ENCODE assay signal across 18 cellular contexts in genomic region chr12:13008741-13009380, GRCh38. TPM values are rescaled to one million over a fixed set of nuclear protein-coding genes. Genes with fewer than 3 reads are reported as not detected.
DNase-seq lines count a peak whose midpoint lies in the region; ATAC-seq and TF ChIP-seq lines count a peak whose summit lies in the region.
"Had no signal": no experiment of that assay in that cellular context is flagged by ENCODE, and none has a peak within 500 bp of the region (broad histone marks: within the 10 kb centered on the region; RNA-seq: fewer than 3 reads in every experiment).

No MANE protein-coding gene starts in this region.

- H4K20me1 ChIP-seq in fibroblast of lung (ENCODE audit: control insufficient read depth, extremely low read depth, insufficient read depth, low read length), result no peaks in the 10 kb centered on the region
- no peaks in the 10 kb centered on the region for H4K20me1 ChIP-seq in smooth muscle cell (ENCODE audit: low read depth)

- H3K79me2 ChIP-seq in fibroblast of lung (ENCODE audit: control insufficient read depth, insufficient read depth, low read length), result no peaks in the 10 kb centered on the region
- H3K79me2 ChIP-seq in smooth muscle cell (ENCODE audit: low read depth), result no peaks in the 10 kb centered on the region

- H2AFZ ChIP-seq in fibroblast of lung (ENCODE audit: low read length) (no peak overlapping the region), smooth muscle cell (ENCODE audit: low read depth) (no peak overlapping the region)
- H2AFZ ChIP-seq: GM23338 had no signal

- WGBS in smooth muscle cell (ENCODE audit: low lambda C conversion rate), result 71% methylated on average over 5 of the region's 5 CpGs

- no peaks in the 10 kb centered on the region for H3F3A ChIP-seq in smooth muscle cell (ENCODE audit: low read depth)

- ATAC-seq in omental fat pad (ENCODE audit: low FRiP score) (no peak), mucosa of descending colon (no peak), HG02610 (IDR thresholded peaks at IDR 0.05; ENCODE audit: unreplicated experiment) (no peak)
- ATAC-seq: A549, GM23338 had no signal

- peaks cover 25% of the 10 kb centered on the region for H3K4me1 ChIP-seq in SJSA1 (replicated peaks)
- no peaks in the 10 kb centered on the region for H3K4me1 ChIP-seq in fibroblast of lung (ENCODE audit: control insufficient read depth, extremely low read depth, insufficient read depth, low read length)
- peaks cover 5% of the 10 kb centered on the region for H3K4me1 ChIP-seq in smooth muscle cell (ENCODE audit: low read depth)
- no peaks in the 10 kb centered on the region for H3K4me1 ChIP-seq in mucosa of descending colon (ENCODE audit: low read depth)
- H3K4me1 ChIP-seq: A549, Caco-2 had no signal

- H3K27ac ChIP-seq in SJSA1, result peak overlapping the region; percentile 50
- peak overlapping the region; percentile 19 for H3K27ac ChIP-seq in fibroblast of lung (ENCODE audit: insufficient read depth, low read length)
- H3K27ac ChIP-seq in smooth muscle cell (ENCODE audit: low read depth), result peak overlapping the region; percentile 82
- H3K27ac ChIP-seq: A549 had no signal

- H3K36me3 ChIP-seq in SJSA1, result no peaks in the 10 kb centered on the region
- no peaks in the 10 kb centered on the region for H3K36me3 ChIP-seq in fibroblast of lung (ENCODE audit: control insufficient read depth, insufficient read depth, low read length)
- no peaks in the 10 kb centered on the region for H3K36me3 ChIP-seq in smooth muscle cell (ENCODE audit: low read depth)
- no peaks in the 10 kb centered on the region for H3K36me3 ChIP-seq in mucosa of descending colon (ENCODE audit: low read depth)

- 0 out of 2 replicates have a peak, but pooled peaks cover 2% of the 10 kb centered on the region for H3K27me3 ChIP-seq in SJSA1 (replicated peaks)
- H3K27me3 ChIP-seq in fibroblast of lung (ENCODE audit: control insufficient read depth, insufficient read depth, low read length), result no peaks in the 10 kb centered on the region
- no peaks in the 10 kb centered on the region for H3K27me3 ChIP-seq in smooth muscle cell (ENCODE audit: low read depth)

- H3K9me3 ChIP-seq in SJSA1 (replicated peaks), result no peaks in the 10 kb centered on the region
- no peaks in the 10 kb centered on the region for H3K9me3 ChIP-seq in fibroblast of lung (ENCODE audit: control insufficient read depth, insufficient read depth, low read depth, low read length)
- H3K9me3 ChIP-seq in smooth muscle cell (replicated peaks; ENCODE audit: low read depth), result no peaks in the 10 kb centered on the region
- no peaks in the 10 kb centered on the region for H3K9me3 ChIP-seq in mucosa of descending colon
- H3K9me3 ChIP-seq: A549, Caco-2 had no signal

- intact Hi-C loops in mucosa of descending colon (cut with DNase I, micrococcal nuclease), result no loop called here

- TF ChIP-seq CTCF in fibroblast of lung (conservative IDR thresholded peaks at IDR 0.05 in 1 of 2, IDR thresholded peaks at IDR 0.05 in 1 of 2; ENCODE audit: low read depth in 1 of 2, low read length in 2 of 2) (no peak), smooth muscle cell (IDR thresholded peaks at IDR 0.05; ENCODE audit: borderline replicate concordance, insufficient read depth, poor library complexity, severe bottlenecking) (no peak), omental fat pad (IDR thresholded peaks at IDR 0.05) (no peak), mucosa of descending colon (IDR thresholded peaks at IDR 0.05) (no peak)

- no peak overlapping the region for H3K9ac ChIP-seq in fibroblast of lung (ENCODE audit: insufficient read depth, low read length)
- H3K9ac ChIP-seq in smooth muscle cell (ENCODE audit: low read depth), result no peak overlapping the region

- H3K4me2 ChIP-seq in fibroblast of lung (ENCODE audit: extremely low read depth, insufficient read depth, low read length) (no peak overlapping the region), smooth muscle cell (peak overlapping the region; percentile 52)
- H3K4me2 ChIP-seq: A549, GM23338 had no signal

- DNase-seq in EH (ENCODE audit: low read depth) (peak; percentile 47), SJSA1 (ENCODE audit: low read depth in 1 of 2, low spot score in 2 of 2) (peak in 1 of 2 experiments; percentile 33), fibroblast of lung (ENCODE audit: low read depth in 2 of 2) (peak; percentile 20), smooth muscle cell (lab: John Stamatoyannopoulos, UW; ENCODE audit: unreplicated experiment) (no peak), omental fat pad (ENCODE audit: low spot score) (no peak), mucosa of descending colon (no peak)
- DNase-seq: Caco-2; CD4-positive, CD25-positive, alpha-beta regulatory T cell; KBM-7; NCI-H1417 treated with DMSO at 0.1 percent for 48 hours; NCI-H2029; NCI-H2171 treated with DMSO at 0.1 percent for 48 hours; NCI-H446 treated with DMSO at 0.1 percent for 48 hours; RPMI8226; SIG-M5 had no signal

- no peak overlapping the region for H3K4me3 ChIP-seq in SJSA1
- no peak overlapping the region for H3K4me3 ChIP-seq in fibroblast of lung (replicated peaks in 1 of 4; ENCODE audit: control extremely low read depth in 1 of 4, insufficient read depth in 1 of 4, low read depth in 3 of 4, low read length in 4 of 4)
- no peak overlapping the region for H3K4me3 ChIP-seq in smooth muscle cell
- H3K4me3 ChIP-seq in mucosa of descending colon, result no peak overlapping the region
- H3K4me3 ChIP-seq: A549, GM23338 had no signal

RNA-seq across cellular contexts. Expression of gene HEBP1, which starts 8.8 kb away (rescaled TPM):
- 3.2 and 6.6 TPM in 2 replicates for total RNA-seq in SJSA1 (2014; rRNA removed; shearing (Covaris generic))
- total RNA-seq in fibroblast of lung (23.6 and 33.7 TPM in 2 replicates), smooth muscle cell (16.1 and 19.0 TPM in 2 replicates), omental fat pad (10 to 100 TPM; 44.5 to 78.0 (median 49.0) TPM), mucosa of descending colon (10 to 100 TPM; 46.0 to 68.1 (median 62.1) TPM)
- polyA plus RNA-seq in fibroblast of lung (60.0 and 78.2 TPM in 2 replicates), smooth muscle cell (55.8 and 57.9 TPM in 2 replicates)
- 98.9 and 153 TPM in 2 replicates for polyA plus RNA-seq in fibroblast of lung (2012)
- polyA minus RNA-seq in fibroblast of lung (ENCODE audit: low replicate concordance), result 80.3 and 148 TPM in 2 replicates

RNA-seq across cellular contexts. Expression of gene FAM234B, which starts 35.3 kb away (rescaled TPM):
- total RNA-seq in SJSA1 (2014; rRNA removed; shearing (Covaris generic)), result 3.5 and 6.8 TPM in 2 replicates
- total RNA-seq in fibroblast of lung (6.7 and 10.4 TPM in 2 replicates), smooth muscle cell (3.0 and 5.2 TPM in 2 replicates), omental fat pad (10 to 100 TPM in 1 of 4 donors, 1 to 10 TPM in 3; 6.3 to 14.2 (median 7.5) TPM), mucosa of descending colon (1 to 10 TPM; 1.4 to 3.4 (median 1.9) TPM)
- polyA plus RNA-seq in fibroblast of lung (7.1 and 7.3 TPM in 2 replicates), smooth muscle cell (0.78 and 1.6 TPM in 2 replicates)
- 5.3 and 5.4 TPM in 2 replicates for polyA plus RNA-seq in fibroblast of lung (2012)
- 6.7 and 12.2 TPM in 2 replicates for polyA minus RNA-seq in fibroblast of lung (ENCODE audit: low replicate concordance)

RNA-seq across cellular contexts. Expression of gene GPRC5D, which starts 56.9 kb away (rescaled TPM):
- total RNA-seq in SJSA1 (2014; rRNA removed; shearing (Covaris generic)), result not detected in 2 replicates
- total RNA-seq in fibroblast of lung (not detected in 2 replicates), smooth muscle cell (not detected in 2 replicates), omental fat pad (not detected), mucosa of descending colon (not detected)
- polyA plus RNA-seq in fibroblast of lung (0.08 and 0.35 TPM in 2 replicates), smooth muscle cell (0.82 TPM in 1 of 2 replicates, not detected in the other)
- 0.38 TPM in 1 of 2 replicates, not detected in the other for polyA plus RNA-seq in fibroblast of lung (2012)
- 3.2 and 3.5 TPM in 2 replicates for polyA minus RNA-seq in fibroblast of lung (ENCODE audit: low replicate concordance)
- total RNA-seq: Caco-2; CD4-positive, CD25-positive, alpha-beta regulatory T cell; GM23338 had no signal
- polyA plus RNA-seq: A549, GM23338 had no signal

Comparison
In these comparisons a context has a peak if more than half of its experiments do, and no peak if none do; other contexts are left out.
1. DNase-seq: peak in EH (single experiment) and fibroblast of lung (2 of 2); none in smooth muscle cell (single experiment), omental fat pad (single experiment) and mucosa of descending colon (0 of 3).
2. H3K27ac ChIP-seq: peak in every context shown above with its lines; median percentile 82 in smooth muscle cell; 50 in SJSA1; 19 in fibroblast of lung.